Comparison of ENCODE assay signal across 12 cellular contexts in the genomic region with DNA sequence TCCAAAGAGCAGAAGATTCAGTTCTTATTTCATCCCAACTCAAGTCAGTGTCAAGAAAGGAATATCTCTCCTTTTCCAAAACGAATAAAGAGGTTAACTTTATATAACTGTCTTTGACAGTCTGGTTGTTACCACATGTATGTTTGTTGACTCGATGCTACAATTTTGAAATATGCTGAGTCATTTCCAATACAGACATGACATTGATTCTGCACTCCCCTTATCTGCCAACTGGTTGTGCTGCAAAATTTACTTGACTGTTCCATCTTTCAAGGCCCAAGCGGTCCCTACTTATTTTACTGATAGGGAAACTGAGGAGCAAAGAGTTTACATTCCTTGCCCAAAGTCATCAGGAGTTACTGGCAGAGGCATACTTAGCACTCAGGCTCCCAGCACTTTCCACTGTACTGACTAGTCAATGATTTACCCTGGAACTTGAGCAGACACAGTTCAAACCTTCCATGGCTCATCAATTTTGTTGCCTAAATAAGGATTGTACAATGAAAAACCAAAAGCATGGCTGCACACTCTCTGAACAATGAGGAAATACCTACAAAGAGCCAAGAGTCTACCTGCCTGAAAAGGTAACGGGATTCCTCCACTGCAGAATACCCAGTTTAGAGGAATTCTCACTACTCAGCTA. TPM values are rescaled to one million over a fixed set of nuclear protein-coding genes. Genes with fewer than 3 reads are reported as not detected.
DNase-seq lines count a peak whose midpoint lies in the region; ATAC-seq, FAIRE-seq and TF ChIP-seq lines count a peak whose summit lies in the region.
"Had no signal": no experiment of that assay in that cellular context is flagged by ENCODE, and none has a peak within 500 bp of the region (broad histone marks: within the 10 kb centered on the region; RNA-seq: fewer than 3 reads in every experiment).

No MANE protein-coding gene starts in this region.

- H3K9me3 ChIP-seq in left ventricle myocardium inferior (replicated peaks) (no peaks in the 10 kb centered on the region), vagina (no peaks in the 10 kb centered on the region)
- H3K9me3 ChIP-seq: tibial nerve had no signal

- ATAC-seq in GM21576 (IDR thresholded peaks at IDR 0.05; ENCODE audit: unreplicated experiment), result no peak

- intact Hi-C loops in left ventricle myocardium inferior (cut with micrococcal nuclease) (no loop called here), cardiac septum (cut with DNase I) (no loop called here), vagina (cut with DNase I) (no loop called here)

- peak; percentile 91 for FAIRE-seq in RCC 7860 (lab: Jason Lieb, UNC)

- H3K27ac ChIP-seq in left ventricle myocardium inferior (replicated peaks), result peak overlapping the region; percentile 78
- peak overlapping the region; percentile 48 for H3K27ac ChIP-seq in vagina
- H3K27ac ChIP-seq: GM23248 had no signal

- H3K4me1 ChIP-seq in left ventricle myocardium inferior (peaks cover 98% of the 10 kb centered on the region), vagina (peaks cover 17% of the 10 kb centered on the region)

- H3K36me3 ChIP-seq in left ventricle myocardium inferior, result peaks cover 16% of the 10 kb centered on the region
- no peaks in the 10 kb centered on the region for H3K36me3 ChIP-seq in vagina

- TF ChIP-seq POLR2A in vagina (IDR thresholded peaks at IDR 0.05), result no peak

- DNase-seq in left ventricle myocardium inferior (no peak), cardiac septum (ENCODE audit: low spot score) (no peak), RCC 7860 (ENCODE audit: low spot score) (peak; percentile 57), kidney glomerular epithelial cell (lab: John Stamatoyannopoulos, UW) (peak; percentile 91), vagina (ENCODE audit: extremely low spot score in 2 of 2) (no peak), DMS 273 (lab: John Stamatoyannopoulos, UW; ENCODE audit: unreplicated experiment) (no peak)
- no peak for DNase-seq in stimulated activated CD4-positive, alpha-beta T cell treated with anti-CD3 and anti-CD28 coated beads, Interleukin-4, amount 100 ng/mL, for 1 hour
- DNase-seq: KG1, NCI-H1930 had no signal

- peak overlapping the region; percentile 11 for H3K4me3 ChIP-seq in left ventricle myocardium inferior
- no peak overlapping the region for H3K4me3 ChIP-seq in vagina
- H3K4me3 ChIP-seq: GM23248, tibial nerve had no signal

- no peaks in the 10 kb centered on the region for H3K27me3 ChIP-seq in left ventricle myocardium inferior (ENCODE audit: low read depth)
- no peaks in the 10 kb centered on the region for H3K27me3 ChIP-seq in vagina
- H3K27me3 ChIP-seq: tibial nerve had no signal

- TF ChIP-seq CTCF in left ventricle myocardium inferior (IDR thresholded peaks at IDR 0.05; ENCODE audit: borderline replicate concordance) (no peak), vagina (IDR thresholded peaks at IDR 0.05) (no peak)

RNA-seq across cellular contexts. Expression of a gene that starts 52.8 kb away (rescaled TPM):
- total RNA-seq in left ventricle myocardium inferior, result 674 TPM
- 473 TPM for total RNA-seq in cardiac septum
- total RNA-seq in vagina, result 176 TPM

Comparison
In these comparisons a context has a peak if more than half of its experiments do, and no peak if none do; other contexts are left out.
1. DNase-seq: peak in RCC 7860 (single experiment) and kidney glomerular epithelial cell (single experiment); none in left ventricle myocardium inferior (single experiment), cardiac septum (single experiment), vagina (0 of 2), DMS 273 (single experiment) and stimulated activated CD4-positive, alpha-beta T cell treated with anti-CD3 and anti-CD28 coated beads, Interleukin-4, amount 100 ng/mL, for 1 hour (single experiment).